24 cellular contexts compared by ENCODE assay signal in genomic region chr10:34134602-34135001, GRCh38.
"Had no signal": no experiment of that assay in that cellular context is flagged by ENCODE, and none has a peak within 500 bp of the region (broad histone marks: within the 10 kb centered on the region; RNA-seq: fewer than 3 reads in every experiment).

No MANE protein-coding gene starts in this region.

- DNase-seq: dermis blood vessel endothelial cell; effector memory CD4-positive, alpha-beta T cell; esophagus squamous epithelium; foreskin keratinocyte; heart left ventricle; kidney; left lung; mesendoderm; midbrain; naive thymus-derived CD8-positive, alpha-beta T cell; nephron progenitor cell; nucleus accumbens; sigmoid colon; stimulated activated CD4-positive, alpha-beta T cell treated with anti-CD3 and anti-CD28 coated beads, Interleukin-4, amount 100 ng/mL, for 4 hours; stimulated activated naive CD8-positive, alpha-beta T cell treated with anti-CD3 and anti-CD28 coated beads, Interleukin-15, Interleukin-2, amounts not matched to agents 100 U/mL and 50 U/mL, for 24 hours; upper lobe of left lung had no signal

- ATAC-seq: foreskin keratinocyte; gastroesophageal sphincter; heart left ventricle; left lung; naive thymus-derived CD8-positive, alpha-beta T cell; stimulated activated memory B cell treated with anti-CD40 and anti-IgM and Interleukin-4, amounts not matched to agents 10 μg/mL and 1 μg/mL and 100 μg/mL, for 72 hours; stimulated activated naive CD8-positive, alpha-beta T cell treated with anti-CD3 and anti-CD28 coated beads, Interleukin-15, Interleukin-2, amounts not matched to agents 100 U/mL and 50 U/mL, for 24 hours had no signal

- H3K4me3 ChIP-seq: coronary artery, esophagus squamous epithelium, gastroesophageal sphincter, heart left ventricle, hepatocyte, left lung, prostate gland, right atrium auricular region, sigmoid colon, thoracic aorta, tibial nerve, upper lobe of left lung had no signal
